Comparison of ENCODE assay signal across 14 cellular contexts in the genomic region with DNA sequence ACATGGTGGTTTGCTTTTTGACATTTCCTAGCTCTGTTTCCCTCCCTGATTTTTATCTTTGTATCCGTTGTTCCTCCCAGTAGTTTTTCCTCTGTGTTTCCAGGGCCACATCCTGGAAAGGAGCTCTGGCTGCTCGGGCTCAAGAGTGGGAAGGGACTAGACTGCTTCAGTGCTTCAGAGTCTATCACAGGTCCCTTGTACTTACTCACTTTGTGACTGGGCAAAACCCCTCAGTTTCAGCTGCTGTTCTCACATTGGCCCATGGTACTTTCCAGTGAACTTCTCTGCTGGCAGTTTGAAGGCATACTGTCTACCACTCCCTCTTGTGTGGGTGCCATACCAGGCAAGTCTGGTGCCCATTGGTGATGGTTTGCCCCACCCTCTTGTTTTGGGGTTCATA. TPM values are rescaled to one million over a fixed set of nuclear protein-coding genes. Genes with fewer than 3 reads are reported as not detected.
DNase-seq lines count a peak whose midpoint lies in the region; ATAC-seq lines count a peak whose summit lies in the region.
"Had no signal": no experiment of that assay in that cellular context is flagged by ENCODE, and none has a peak within 500 bp of the region (broad histone marks: within the 10 kb centered on the region; RNA-seq: fewer than 3 reads in every experiment).

No MANE protein-coding gene starts in this region.

- DNase-seq in activated CD8-positive, alpha-beta memory T cell treated with anti-CD3 and anti-CD28 coated beads, Interleukin-2, amount 50 U/mL, for 48 hours: peak; percentile 64
- DNase-seq in activated CD8-positive, alpha-beta memory T cell treated with anti-CD3 and anti-CD28 coated beads, Interleukin-2, amount 50 U/mL, for 4 hours: no peak
- peak; percentile 46 for DNase-seq in stimulated activated CD8-positive, alpha-beta memory T cell treated with anti-CD3 and anti-CD28 coated beads, Interleukin-4, amount 100 ng/mL, for 48 hours
- DNase-seq in NOMO-1 treated with DMSO at 0.1 percent for 48 hours (lab: John Stamatoyannopoulos, UW; ENCODE audit: unreplicated experiment) (no peak), cerebellar nuclear complex (lab: John Stamatoyannopoulos, UW) (no peak)
- no peak for DNase-seq in naive thymus-derived CD8-positive, alpha-beta T cell
- DNase-seq: effector CD8-positive, alpha-beta T cell; NCI-H2107 had no signal

- H3K4me3 Mint-ChIP-seq in naive thymus-derived CD8-positive, alpha-beta T cell: no peak overlapping the region
- H3K4me3 Mint-ChIP-seq: activated naive CD8-positive, alpha-beta T cell; neural crest cell had no signal

- H3K4me1 Mint-ChIP-seq in naive thymus-derived CD8-positive, alpha-beta T cell: peaks cover 3 to 7% (median 6%) of the 10 kb centered on the region in 4 donors
- H3K4me1 Mint-ChIP-seq: neural crest cell had no signal

- no peaks in the 10 kb centered on the region for H3K9me3 Mint-ChIP-seq in naive thymus-derived CD8-positive, alpha-beta T cell
- H3K9me3 Mint-ChIP-seq: neural crest cell had no signal

- peaks cover 0 to 5% (median 3%) of the 10 kb centered on the region in 5 donors for H3K27me3 Mint-ChIP-seq in naive thymus-derived CD8-positive, alpha-beta T cell

- POLR2A ChIA-PET in naive thymus-derived CD8-positive, alpha-beta T cell (lab: Charles Lee): interaction anchor here (0.6 kb wide), 1 partner anchor 114 kb away, joined by 5 read pairs; no protein-coding TSS in a partner anchor

- peak overlapping the region in 1 of 10 donors; percentile 27 for H3K27ac Mint-ChIP-seq in naive thymus-derived CD8-positive, alpha-beta T cell
- H3K27ac Mint-ChIP-seq: activated naive CD8-positive, alpha-beta T cell had no signal

- peak; percentile 75 for ATAC-seq in GM21529 (IDR thresholded peaks at IDR 0.05; ENCODE audit: unreplicated experiment)
- ATAC-seq in HG03354 (IDR thresholded peaks at IDR 0.05; ENCODE audit: poor library complexity, severe bottlenecking, unreplicated experiment): peak; percentile 67
- ATAC-seq in naive thymus-derived CD8-positive, alpha-beta T cell: no peak

- no peaks in the 10 kb centered on the region for H3K36me3 Mint-ChIP-seq in naive thymus-derived CD8-positive, alpha-beta T cell
- H3K36me3 Mint-ChIP-seq: activated naive CD8-positive, alpha-beta T cell had no signal

RNA-seq across cellular contexts. Expression of a gene that starts 7.5 kb away (rescaled TPM):
- total RNA-seq in naive thymus-derived CD8-positive, alpha-beta T cell: 10 to 100 TPM; 28.3 to 32.3 TPM
- polyA plus RNA-seq in naive thymus-derived CD8-positive, alpha-beta T cell: 10 to 100 TPM; 32.3 to 44.3 (median 35.0) TPM

RNA-seq across cellular contexts. Expression of a gene that starts 37.2 kb away (rescaled TPM):
- total RNA-seq in naive thymus-derived CD8-positive, alpha-beta T cell: not detected
- polyA plus RNA-seq in naive thymus-derived CD8-positive, alpha-beta T cell: not detected
- total RNA-seq: HT-29, neural crest cell, urinary bladder had no signal
- polyA plus RNA-seq: urinary bladder had no signal

RNA-seq across cellular contexts. Expression of a gene that starts 41.3 kb away (rescaled TPM):
- total RNA-seq in naive thymus-derived CD8-positive, alpha-beta T cell: 10 to 100 TPM; 48.1 to 48.4 TPM
- 10 to 100 TPM; 40.2 to 49.6 (median 49.0) TPM for polyA plus RNA-seq in naive thymus-derived CD8-positive, alpha-beta T cell

Comparison
In these comparisons a context has a peak if more than half of its experiments do, and no peak if none do; other contexts are left out.
1. DNase-seq: peak in activated CD8-positive, alpha-beta memory T cell treated with anti-CD3 and anti-CD28 coated beads, Interleukin-2, amount 50 U/mL, for 48 hours (single experiment) and stimulated activated CD8-positive, alpha-beta memory T cell treated with anti-CD3 and anti-CD28 coated beads, Interleukin-4, amount 100 ng/mL, for 48 hours (single experiment); none in activated CD8-positive, alpha-beta memory T cell treated with anti-CD3 and anti-CD28 coated beads, Interleukin-2, amount 50 U/mL, for 4 hours (single experiment), NOMO-1 treated with DMSO at 0.1 percent for 48 hours (single experiment), naive thymus-derived CD8-positive, alpha-beta T cell (0 of 10) and cerebellar nuclear complex (0 of 2).
2. ATAC-seq: peak in GM21529 (single experiment) and HG03354 (single experiment); none in naive thymus-derived CD8-positive, alpha-beta T cell (0 of 2).